In genomic region chr3:177066068-177066467, GRCh38 we compare ENCODE assay signal across 28 cellular contexts.
DNase-seq lines count a peak whose midpoint lies in the region; ATAC-seq, FAIRE-seq and TF ChIP-seq lines count a peak whose summit lies in the region.
"Had no signal": no experiment of that assay in that cellular context is flagged by ENCODE, and none has a peak within 500 bp of the region (broad histone marks: within the 10 kb centered on the region; RNA-seq: fewer than 3 reads in every experiment).

No MANE protein-coding gene starts in this region.

- no peak overlapping the region for H4K8ac ChIP-seq in mesendoderm (ENCODE audit: low read depth, low read length)

- ATAC-seq in activated B cell treated with CpG ODN at 0.5 μM for 24 hours (ENCODE audit: low read depth) = no peak
- peak; percentile 56 for ATAC-seq in stimulated activated effector memory CD8-positive, alpha-beta T cell treated with anti-CD3 and anti-CD28 coated beads, Interleukin-12 subunit alpha, Interleukin-12 subunit beta, amount 100 ng/mL, for 72 hours
- ATAC-seq: A549; activated CD8-positive, alpha-beta memory T cell treated with anti-CD3 and anti-CD28 coated beads, Interleukin-2, amount 10 ng/mL, durations not matched to agents 7 days and 5 days had no signal

- H3K27ac Mint-ChIP-seq in activated naive CD8-positive, alpha-beta T cell = peak overlapping the region; percentile 7
- H3K27ac Mint-ChIP-seq in activated naive CD8-positive, alpha-beta T cell treated with anti-CD3 and anti-CD28 coated beads for 36 hours = no peak overlapping the region
- peak overlapping the region; percentile 10 for H3K27ac Mint-ChIP-seq in activated B cell treated with CpG ODN at 0.5 μM for 24 hours
- H3K27ac Mint-ChIP-seq in stimulated activated effector memory CD8-positive, alpha-beta T cell treated with anti-CD3 and anti-CD28 coated beads, Interleukin-12 subunit alpha, Interleukin-12 subunit beta, amount 100 ng/mL, for 72 hours = no peak overlapping the region
- H3K27ac Mint-ChIP-seq: activated CD8-positive, alpha-beta memory T cell treated with anti-CD3 and anti-CD28 coated beads, Interleukin-2, amount 10 ng/mL, durations not matched to agents 7 days and 5 days; activated naive CD4-positive, alpha-beta T cell treated with anti-CD3 and anti-CD28 coated beads, Interleukin-2, amount 10 ng/mL, durations not matched to agents 7 days and 5 days had no signal

- peaks cover 10% of the 10 kb centered on the region for H3K79me1 ChIP-seq in mesendoderm (ENCODE audit: low read length)

- no peak overlapping the region for H4K5ac ChIP-seq in mesendoderm (ENCODE audit: low read length)

- H3K79me2 ChIP-seq in mesendoderm (ENCODE audit: control insufficient read depth, insufficient read depth, low read length) = peaks cover 45% of the 10 kb centered on the region

- no peak overlapping the region for H3K23ac ChIP-seq in mesendoderm (ENCODE audit: low read length)

- H3K9ac ChIP-seq in mesendoderm (ENCODE audit: low read length) = no peak overlapping the region

- peaks cover 75% of the 10 kb centered on the region for H3K4me1 Mint-ChIP-seq in activated naive CD8-positive, alpha-beta T cell (ENCODE audit: low read depth)
- H3K4me1 Mint-ChIP-seq in activated naive CD8-positive, alpha-beta T cell treated with anti-CD3 and anti-CD28 coated beads for 36 hours = peaks cover 61% of the 10 kb centered on the region
- peaks cover 62% of the 10 kb centered on the region for H3K4me1 Mint-ChIP-seq in activated B cell treated with CpG ODN at 0.5 μM for 24 hours
- peaks cover 37% of the 10 kb centered on the region for H3K4me1 Mint-ChIP-seq in stimulated activated effector memory CD8-positive, alpha-beta T cell treated with anti-CD3 and anti-CD28 coated beads, Interleukin-12 subunit alpha, Interleukin-12 subunit beta, amount 100 ng/mL, for 72 hours

- H3K36me3 Mint-ChIP-seq in activated naive CD8-positive, alpha-beta T cell = peaks cover 12% of the 10 kb centered on the region
- H3K36me3 Mint-ChIP-seq in activated naive CD8-positive, alpha-beta T cell treated with anti-CD3 and anti-CD28 coated beads for 36 hours = peaks cover 41% of the 10 kb centered on the region
- H3K36me3 Mint-ChIP-seq in activated B cell treated with CpG ODN at 0.5 μM for 24 hours (ENCODE audit: low read depth) = peaks cover 44% of the 10 kb centered on the region
- peaks cover 11% of the 10 kb centered on the region for H3K36me3 Mint-ChIP-seq in stimulated activated effector memory CD8-positive, alpha-beta T cell treated with anti-CD3 and anti-CD28 coated beads, Interleukin-12 subunit alpha, Interleukin-12 subunit beta, amount 100 ng/mL, for 72 hours

- DNase-seq in activated naive CD8-positive, alpha-beta T cell treated with anti-CD3 and anti-CD28 coated beads for 36 hours = no peak
- DNase-seq in activated B cell treated with CpG ODN at 0.5 μM for 24 hours (no peak), mesendoderm (peak; percentile 19), vagina (ENCODE audit: extremely low spot score in 2 of 2) (no peak), GM19239 (ENCODE audit: insufficient read length, low spot score) (no peak), NCI-H69 (lab: John Stamatoyannopoulos, UW) (no peak)
- no peak for DNase-seq in stimulated activated effector memory CD8-positive, alpha-beta T cell treated with anti-CD3 and anti-CD28 coated beads, Interleukin-12 subunit alpha, Interleukin-12 subunit beta, amount 100 ng/mL, for 72 hours (ENCODE audit: low spot score in 2 of 2)
- DNase-seq: activated CD4-positive, alpha-beta T cell treated with anti-CD3 and anti-CD28 coated beads for 48 hours; activated CD8-positive, alpha-beta memory T cell treated with anti-CD3 and anti-CD28 coated beads, Interleukin-2, amount 10 ng/mL, durations not matched to agents 7 days and 5 days; activated naive CD4-positive, alpha-beta T cell treated with anti-CD3 and anti-CD28 coated beads, Interleukin-2, amount 10 ng/mL, durations not matched to agents 7 days and 5 days; activated T-cell treated with anti-CD3 and anti-CD28 coated beads, Interleukin-2, amount 50 U/mL, for 48 hours; aorta; BE2C; Caco-2; esophagus squamous epithelium; foreskin melanocyte; NCI-H1048; NCI-H187; NCI-H524 treated with DMSO at 0.1 percent for 48 hours; tibial artery had no signal

- no CpG with 5 or more reads among the region's 2 CpGs for WGBS in mesendoderm (ENCODE audit: extremely low coverage, insufficient coverage, low lambda C conversion rate)

- peaks cover 2% of the 10 kb centered on the region for H3K4me1 ChIP-seq in mesendoderm (ENCODE audit: control insufficient read depth, low read depth, low read length)
- peaks cover 51% of the 10 kb centered on the region for H3K4me1 ChIP-seq in vagina
- H3K4me1 ChIP-seq: BE2C, Caco-2 had no signal

- H2AK5ac ChIP-seq in mesendoderm (ENCODE audit: low read length) = no peak overlapping the region

- H2BK120ac ChIP-seq in mesendoderm (ENCODE audit: low read depth, low read length) = no peak overlapping the region

- no peaks in the 10 kb centered on the region for H3K27me3 ChIP-seq in mesendoderm (ENCODE audit: insufficient read depth, low read length, poor library complexity)
- no peaks in the 10 kb centered on the region for H3K27me3 ChIP-seq in vagina
- H3K27me3 ChIP-seq: BE2C, cardiac muscle cell, esophagus squamous epithelium, SJSA1, tibial artery had no signal

- POLR2A ChIA-PET in activated B cell treated with CpG ODN at 0.5 μM for 24 hours (lab: Charles Lee) = no interaction called here

- H3K4me3 ChIP-seq in mesendoderm (ENCODE audit: low read length) (no peak overlapping the region), vagina (no peak overlapping the region)
- H3K4me3 ChIP-seq: A549, cardiac muscle cell, esophagus squamous epithelium, SJSA1, tibial artery had no signal

- intact Hi-C loops in activated B cell treated with CpG ODN at 0.5 μM for 24 hours (cut with micrococcal nuclease) = no loop called here
- intact Hi-C loops in vagina (cut with DNase I) = loop anchor here (10.0 kb wide), 1 partner anchor 129 kb away; the partner anchor contains the start of gene TBL1XR1

- H3K27ac ChIP-seq in mesendoderm (ENCODE audit: low read depth, low read length) = no peak overlapping the region
- H3K27ac ChIP-seq in vagina = no peak overlapping the region
- H3K27ac ChIP-seq: A549, cardiac muscle cell, esophagus squamous epithelium, SJSA1, tibial artery had no signal

- H3K56ac ChIP-seq in mesendoderm (ENCODE audit: low read length) = no peak overlapping the region

- FAIRE-seq in GM19239 (lab: Jason Lieb, UNC) = no peak
- FAIRE-seq: A549, G401.6, H54, RCC 7860 had no signal

- no peak overlapping the region for H2BK15ac ChIP-seq in mesendoderm (replicated peaks; ENCODE audit: low read depth)

- CTCF ChIA-PET in activated B cell treated with CpG ODN at 0.5 μM for 24 hours (lab: Charles Lee) = no interaction called here

- H2BK5ac ChIP-seq in mesendoderm (ENCODE audit: low read length) = no peak overlapping the region

- H3K4ac ChIP-seq in mesendoderm (ENCODE audit: low read depth, low read length) = no peak overlapping the region

- no peak overlapping the region for H3K18ac ChIP-seq in mesendoderm (ENCODE audit: low read length)

- H3K9me3 Mint-ChIP-seq in activated naive CD8-positive, alpha-beta T cell (ENCODE audit: low read depth) = no peaks in the 10 kb centered on the region
- no peaks in the 10 kb centered on the region for H3K9me3 Mint-ChIP-seq in activated naive CD8-positive, alpha-beta T cell treated with anti-CD3 and anti-CD28 coated beads for 36 hours
- no peaks in the 10 kb centered on the region for H3K9me3 Mint-ChIP-seq in activated B cell treated with CpG ODN at 0.5 μM for 24 hours
- no peaks in the 10 kb centered on the region for H3K9me3 Mint-ChIP-seq in stimulated activated effector memory CD8-positive, alpha-beta T cell treated with anti-CD3 and anti-CD28 coated beads, Interleukin-12 subunit alpha, Interleukin-12 subunit beta, amount 100 ng/mL, for 72 hours
- H3K9me3 Mint-ChIP-seq: activated naive CD4-positive, alpha-beta T cell treated with anti-CD3 and anti-CD28 coated beads, Interleukin-2, amount 10 ng/mL, durations not matched to agents 7 days and 5 days; T-helper 2 cell treated with Interferon-gamma antibody and Interleukin-4, amounts not matched to agents 5 μg/mL and 100 μg/mL, for 36 hours had no signal

- TF ChIP-seq CTCF in activated B cell treated with CpG ODN at 0.5 μM for 24 hours (IDR thresholded peaks at IDR 0.05) (no peak), vagina (IDR thresholded peaks at IDR 0.05) (no peak)

- H3K9me3 ChIP-seq in vagina = no peaks in the 10 kb centered on the region
- H3K9me3 ChIP-seq: A549, BE2C, Caco-2, esophagus squamous epithelium, SJSA1, tibial artery had no signal

- H3K4me2 ChIP-seq in mesendoderm (ENCODE audit: low read length) = no peak overlapping the region
- H3K4me2 ChIP-seq: A549 had no signal

- TF ChIP-seq POLR2A in vagina (IDR thresholded peaks at IDR 0.05) = no peak

- H3K36me3 ChIP-seq in mesendoderm (ENCODE audit: control insufficient read depth, insufficient read depth, low read length) = no peaks in the 10 kb centered on the region
- H3K36me3 ChIP-seq in vagina = no peaks in the 10 kb centered on the region
- H3K36me3 ChIP-seq: BE2C, cardiac muscle cell, esophagus squamous epithelium, tibial artery had no signal

- H3K27me3 Mint-ChIP-seq in activated naive CD8-positive, alpha-beta T cell = no peaks in the 10 kb centered on the region
- H3K27me3 Mint-ChIP-seq in activated naive CD8-positive, alpha-beta T cell treated with anti-CD3 and anti-CD28 coated beads for 36 hours = no peaks in the 10 kb centered on the region
- no peaks in the 10 kb centered on the region for H3K27me3 Mint-ChIP-seq in activated B cell treated with CpG ODN at 0.5 μM for 24 hours
- H3K27me3 Mint-ChIP-seq: activated CD8-positive, alpha-beta memory T cell treated with anti-CD3 and anti-CD28 coated beads, Interleukin-2, amount 10 ng/mL, durations not matched to agents 7 days and 5 days; activated naive CD4-positive, alpha-beta T cell treated with anti-CD3 and anti-CD28 coated beads, Interleukin-2, amount 10 ng/mL, durations not matched to agents 7 days and 5 days had no signal

- H3K4me3 Mint-ChIP-seq in activated naive CD8-positive, alpha-beta T cell = no peak overlapping the region
- no peak overlapping the region for H3K4me3 Mint-ChIP-seq in activated naive CD8-positive, alpha-beta T cell treated with anti-CD3 and anti-CD28 coated beads for 36 hours
- H3K4me3 Mint-ChIP-seq in activated B cell treated with CpG ODN at 0.5 μM for 24 hours = no peak overlapping the region
- no peak overlapping the region for H3K4me3 Mint-ChIP-seq in stimulated activated effector memory CD8-positive, alpha-beta T cell treated with anti-CD3 and anti-CD28 coated beads, Interleukin-12 subunit alpha, Interleukin-12 subunit beta, amount 100 ng/mL, for 72 hours
- H3K4me3 Mint-ChIP-seq: activated CD8-positive, alpha-beta memory T cell treated with anti-CD3 and anti-CD28 coated beads, Interleukin-2, amount 10 ng/mL, durations not matched to agents 7 days and 5 days; activated naive CD4-positive, alpha-beta T cell treated with anti-CD3 and anti-CD28 coated beads, Interleukin-2, amount 10 ng/mL, durations not matched to agents 7 days and 5 days; T-helper 2 cell treated with Interferon-gamma antibody and Interleukin-4, amounts not matched to agents 5 μg/mL and 100 μg/mL, for 36 hours had no signal

Comparison
In these comparisons a context has a peak if more than half of its experiments do, and no peak if none do; other contexts are left out.
1. H3K27ac Mint-ChIP-seq: peak in activated naive CD8-positive, alpha-beta T cell (single experiment) and activated B cell treated with CpG ODN at 0.5 μM for 24 hours (single experiment); none in activated naive CD8-positive, alpha-beta T cell treated with anti-CD3 and anti-CD28 coated beads for 36 hours (single experiment) and stimulated activated effector memory CD8-positive, alpha-beta T cell treated with anti-CD3 and anti-CD28 coated beads, Interleukin-12 subunit alpha, Interleukin-12 subunit beta, amount 100 ng/mL, for 72 hours (single experiment).